ENCODE assay signal across 13 cellular contexts in genomic region chr11:8767466-8768142, GRCh38.
DNase-seq lines count a peak whose midpoint lies in the region; ATAC-seq, FAIRE-seq and TF ChIP-seq lines count a peak whose summit lies in the region.
"Had no signal": no experiment of that assay in that cellular context is flagged by ENCODE, and none has a peak within 500 bp of the region (broad histone marks: within the 10 kb centered on the region; RNA-seq: fewer than 3 reads in every experiment).

No MANE protein-coding gene starts in this region.

- DNase-seq in HepG2 (ENCODE audit: low spot score) (no peak), cardiac fibroblast (ENCODE audit: low read depth in 2 of 2) (peak; percentile 36 to 56), myocyte (ENCODE audit: low read depth) (peak; percentile 69), aorta (no peak), NOMO-1 treated with dmso at 0.1 percent for 144 hours (lab: John Stamatoyannopoulos, UW; ENCODE audit: unreplicated experiment) (no peak), SKM-1 (lab: John Stamatoyannopoulos, UW; ENCODE audit: unreplicated experiment) (no peak), SHP77 (lab: John Stamatoyannopoulos, UW) (no peak)
- DNase-seq: activated CD8-positive, alpha-beta T cell treated with anti-CD3 and anti-CD28 coated beads, Interleukin-2, amount 10 ng/mL, durations not matched to agents 7 days and 5 days; H7; midbrain; MM.1S; NCI-H446 had no signal

- TF ChIP-seq EP300 in HepG2 (IDR thresholded peaks at IDR 0.05; ENCODE audit: low read depth in 2 of 2, low read length in 2 of 2), result no peak
- TF ChIP-seq EP300 in HepG2 (CRISPR knock-in tag; IDR thresholded peaks at IDR 0.05; ENCODE audit: borderline replicate concordance), result no peak

- H3K36me3 ChIP-seq in liver (ENCODE audit: control insufficient read depth in 4 of 4, insufficient read depth in 3 of 4, low read depth in 1 of 4, low read length in 3 of 4), result peaks cover 0 to 7% (median under 1%) of the 10 kb centered on the region in 4 donors
- H3K36me3 ChIP-seq in HepG2 (replicated peaks in 1 of 2; ENCODE audit: control insufficient read depth in 1 of 2, insufficient read depth in 2 of 2, low read length in 2 of 2), result no peaks in the 10 kb centered on the region
- H3K36me3 ChIP-seq in aorta (ENCODE audit: control insufficient read depth in 1 of 2, insufficient read depth in 2 of 2, low read length in 1 of 2), result no peaks in the 10 kb centered on the region

- H3K27ac ChIP-seq in liver (ENCODE audit: low read depth in 1 of 2, low read length in 2 of 2), result peak overlapping the region; percentile 39 to 54
- no peak overlapping the region for H3K27ac ChIP-seq in HepG2 (ENCODE audit: extremely low read length, insufficient read depth, low read length)
- peak overlapping the region; percentile 36 to 61 for H3K27ac ChIP-seq in aorta (ENCODE audit: low read depth in 1 of 2, low read length in 2 of 2)

- ATAC-seq in HepG2, result no peak
- peak; percentile 30 for ATAC-seq in aorta (ENCODE audit: low FRiP score)
- ATAC-seq: activated CD8-positive, alpha-beta T cell treated with anti-CD3 and anti-CD28 coated beads, Interleukin-2, amount 10 ng/mL, durations not matched to agents 7 days and 5 days had no signal

- no peak for TF ChIP-seq CTCF in liver (IDR thresholded peaks at IDR 0.05; ENCODE audit: low read depth, low read length, missing input control)
- no peak for TF ChIP-seq CTCF in HepG2 (CRISPR knock-in tag; IDR thresholded peaks at IDR 0.05)
- TF ChIP-seq CTCF in cardiac fibroblast (IDR thresholded peaks at IDR 0.05; ENCODE audit: low read depth, low read length), result no peak

- H3K27me3 ChIP-seq in liver (ENCODE audit: control insufficient read depth in 4 of 4, insufficient read depth in 4 of 4, low read length in 3 of 4), result no peaks in the 10 kb centered on the region
- H3K27me3 ChIP-seq in HepG2 (ENCODE audit: control insufficient read depth in 1 of 2, insufficient read depth in 2 of 2, low read length in 2 of 2), result no peaks in the 10 kb centered on the region
- no peaks in the 10 kb centered on the region for H3K27me3 ChIP-seq in aorta (ENCODE audit: control insufficient read depth in 1 of 2, insufficient read depth in 2 of 2, low read length in 1 of 2)

- WGBS in liver, result 89% methylated on average over 9 of the region's 9 CpGs
- WGBS in HepG2 (ENCODE audit: low lambda C conversion rate), result 93% methylated on average over 9 of the region's 9 CpGs
- 68 to 71% methylated on average over 9 of the region's 9 CpGs for WGBS in aorta, 2 donors

- CTCF ChIA-PET in HepG2 (lab: Yijun Ruan, JAX; ENCODE audit: low intra/inter-chr PET ratio, low total read pairs), result no interaction called here

- peaks cover 0 to 9% (median 4%) of the 10 kb centered on the region in 4 donors for H3K4me1 ChIP-seq in liver (ENCODE audit: control insufficient read depth in 4 of 4, insufficient read depth in 4 of 4, low read length in 3 of 4)
- 0 out of 2 replicates have a peak, but pooled peaks cover 7% of the 10 kb centered on the region for H3K4me1 ChIP-seq in HepG2 (ENCODE audit: insufficient read depth, low read length)
- peaks cover under 1 to 2% of the 10 kb centered on the region in 2 donors for H3K4me1 ChIP-seq in aorta (ENCODE audit: control insufficient read depth in 1 of 2, insufficient read depth in 2 of 2, low read length in 2 of 2)

- H3K4me3 ChIP-seq in liver (ENCODE audit: low read depth in 1 of 3, low read length in 3 of 3) (no peak overlapping the region), HepG2 (replicated peaks in 1 of 3; ENCODE audit: insufficient read depth in 1 of 3, low read depth in 2 of 3, low read length in 3 of 3) (no peak overlapping the region), cardiac fibroblast (replicated peaks in 1 of 2; ENCODE audit: low read depth in 2 of 2, low read length in 2 of 2) (no peak overlapping the region), aorta (ENCODE audit: low read length in 2 of 2) (no peak overlapping the region)

- TF ChIP-seq POLR2A in HepG2 (IDR thresholded peaks at IDR 0.05; ENCODE audit: insufficient read depth in 1 of 2, low read depth in 2 of 2, low read length in 2 of 2), result no peak

- no TSS peak for BruUV-seq in HepG2 (replicated peaks; lab: Mats Ljungman, UMichigan)

- TF ChIP-seq RAD21 in liver (IDR thresholded peaks at IDR 0.05) (no peak), HepG2 (CRISPR knock-in tag; IDR thresholded peaks at IDR 0.05) (no peak)

- H3K79me2 ChIP-seq in HepG2 (ENCODE audit: insufficient read depth, low read length), result no peaks in the 10 kb centered on the region

- no peak overlapping the region for H3K4me2 ChIP-seq in HepG2 (ENCODE audit: low read depth, low read length)

- H3K9me3 ChIP-seq in liver (ENCODE audit: control insufficient read depth in 4 of 4, low read length in 3 of 4) (no peaks in the 10 kb centered on the region), HepG2 (ENCODE audit: low read length) (no peaks in the 10 kb centered on the region), aorta (ENCODE audit: control insufficient read depth, low read length) (no peaks in the 10 kb centered on the region)

- H4K20me1 ChIP-seq in HepG2 (ENCODE audit: insufficient read depth, low read length), result no peaks in the 10 kb centered on the region

- in situ Hi-C loops in HepG2 (cut with HindIII; ENCODE audit: extremely low pct_ligation_motif_present, low pct_unique_long_range_greater_than_20kb), result no loop called here

- no peak overlapping the region for H2AFZ ChIP-seq in HepG2 (ENCODE audit: low read length)

- no peak for FAIRE-seq in HepG2 (lab: Jason Lieb, UNC)

- intact Hi-C loops in HepG2 (cut with micrococcal nuclease; ENCODE audit: unreplicated experiment) (no loop called here), aorta (cut with DNase I) (loop anchor here (2.0 to 10.0 kb wide), 6 partner anchors 35 to 83 kb away; partner anchors contain the start of genes RPL27A (in 1 of the 2) and TRIM66 (in 1 of the 2))

- POLR2A ChIA-PET in HepG2 (lab: Yijun Ruan, JAX), result no interaction called here

- H3K9ac ChIP-seq in liver (ENCODE audit: low read depth in 1 of 2, low read length in 2 of 2), result no peak overlapping the region
- H3K9ac ChIP-seq in HepG2 (ENCODE audit: insufficient read depth, low read depth, low read length), result no peak overlapping the region

TF ChIP-seq in liver, 16 proteins besides CTCF, POLR2A, EP300 and RAD21:
- TF ChIP-seq GABPA (IDR thresholded peaks at IDR 0.05 in 1 of 2, conservative IDR thresholded peaks at IDR 0.05 in 1 of 2) (no peak), HNF4A (conservative IDR thresholded peaks at IDR 0.05) (no peak)

TF ChIP-seq in HepG2, 621 proteins besides CTCF, POLR2A, EP300 and RAD21:
- TF ChIP-seq, protein P1, sequence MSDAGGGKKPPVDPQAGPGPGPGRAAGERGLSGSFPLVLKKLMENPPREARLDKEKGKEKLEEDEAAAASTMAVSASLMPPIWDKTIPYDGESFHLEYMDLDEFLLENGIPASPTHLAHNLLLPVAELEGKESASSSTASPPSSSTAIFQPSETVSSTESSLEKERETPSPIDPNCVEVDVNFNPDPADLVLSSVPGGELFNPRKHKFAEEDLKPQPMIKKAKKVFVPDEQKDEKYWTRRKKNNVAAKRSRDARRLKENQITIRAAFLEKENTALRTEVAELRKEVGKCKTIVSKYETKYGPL (CRISPR knock-in tag; IDR thresholded peaks at IDR 0.05), result no peak
- no peak for TF ChIP-seq ZBTB1 (CRISPR knock-in tag; IDR thresholded peaks at IDR 0.05; ENCODE audit: borderline replicate concordance)
- no peak for TF ChIP-seq SMYD3 (CRISPR knock-in tag; IDR thresholded peaks at IDR 0.05)
- TF ChIP-seq HOXA9 (CRISPR knock-in tag; IDR thresholded peaks at IDR 0.05; ENCODE audit: borderline replicate concordance), result no peak

Comparison
In these comparisons a context has a peak if more than half of its experiments do, and no peak if none do; other contexts are left out.
1. DNase-seq: peak in cardiac fibroblast (2 of 2) and myocyte (single experiment); none in HepG2 (single experiment), aorta (0 of 2), NOMO-1 treated with dmso at 0.1 percent for 144 hours (single experiment), SKM-1 (single experiment) and SHP77 (0 of 2).